1 cellular context compared by ENCODE assay signal in the genomic region with DNA sequence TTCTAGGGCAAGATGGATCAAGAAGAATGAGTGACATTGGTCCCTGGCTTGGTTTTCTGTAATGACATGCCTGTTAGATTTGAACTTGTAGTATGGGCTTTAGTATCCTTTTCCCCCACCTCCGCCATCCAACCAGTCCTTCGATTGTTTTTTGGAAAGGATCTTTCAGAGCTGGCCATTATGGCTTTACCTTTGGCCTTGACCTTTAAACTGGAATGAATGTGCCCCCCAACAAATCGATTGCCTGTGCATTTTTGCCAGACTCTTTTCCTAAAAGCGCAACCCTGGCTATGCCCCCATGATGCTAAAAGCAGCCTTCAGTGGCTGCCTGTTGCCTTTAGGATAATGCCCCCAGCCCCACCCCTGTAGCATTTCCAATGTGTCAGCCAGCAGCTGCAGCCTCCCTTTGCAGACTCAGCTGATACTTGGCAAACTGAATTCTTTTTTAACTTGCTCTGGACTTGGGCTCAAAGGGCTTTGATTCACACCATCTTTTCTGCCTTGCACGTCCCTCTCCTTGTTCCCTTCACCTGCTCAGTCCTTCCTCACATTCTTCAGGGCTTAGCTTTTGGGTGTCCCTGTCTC.
TF ChIP-seq lines count a peak whose summit lies in the region.

No MANE protein-coding gene starts in this region.

TF ChIP-seq in HepG2, 621 proteins besides CTCF, POLR2A, EP300 and RAD21 (continued from another document and continues in another):
- TF ChIP-seq, protein P1, sequence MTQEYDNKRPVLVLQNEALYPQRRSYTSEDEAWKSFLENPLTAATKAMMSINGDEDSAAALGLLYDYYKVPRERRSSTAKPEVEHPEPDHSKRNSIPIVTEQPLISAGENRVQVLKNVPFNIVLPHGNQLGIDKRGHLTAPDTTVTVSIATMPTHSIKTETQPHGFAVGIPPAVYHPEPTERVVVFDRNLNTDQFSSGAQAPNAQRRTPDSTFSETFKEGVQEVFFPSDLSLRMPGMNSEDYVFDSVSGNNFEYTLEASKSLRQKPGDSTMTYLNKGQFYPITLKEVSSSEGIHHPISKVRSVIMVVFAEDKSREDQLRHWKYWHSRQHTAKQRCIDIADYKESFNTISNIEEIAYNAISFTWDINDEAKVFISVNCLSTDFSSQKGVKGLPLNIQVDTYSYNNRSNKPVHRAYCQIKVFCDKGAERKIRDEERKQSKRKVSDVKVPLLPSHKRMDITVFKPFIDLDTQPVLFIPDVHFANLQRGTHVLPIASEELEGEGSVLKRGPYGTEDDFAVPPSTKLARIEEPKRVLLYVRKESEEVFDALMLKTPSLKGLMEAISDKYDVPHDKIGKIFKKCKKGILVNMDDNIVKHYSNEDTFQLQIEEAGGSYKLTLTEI (CRISPR knock-in tag; conservative IDR thresholded peaks at IDR 0.05), result no peak
- TF ChIP-seq ZNF160 (CRISPR knock-in tag; IDR thresholded peaks at IDR 0.05), result no peak
- no peak for TF ChIP-seq ZFAT (CRISPR knock-in tag; conservative IDR thresholded peaks at IDR 0.05)
- TF ChIP-seq PITX1 (CRISPR knock-in tag; IDR thresholded peaks at IDR 0.05), result no peak; the same call in 1 of the 2 replicates
- peak; percentile 16; the same call in 1 of the 2 replicates for TF ChIP-seq ERF (CRISPR knock-in tag; IDR thresholded peaks at IDR 0.05)
- TF ChIP-seq MEIS1 (CRISPR knock-in tag; IDR thresholded peaks at IDR 0.05; ENCODE audit: borderline replicate concordance), result no peak
- peak; percentile 53 for TF ChIP-seq RBFOX2 (IDR thresholded peaks at IDR 0.05; ENCODE audit: low read depth, low read length)
- TF ChIP-seq, protein P2, sequence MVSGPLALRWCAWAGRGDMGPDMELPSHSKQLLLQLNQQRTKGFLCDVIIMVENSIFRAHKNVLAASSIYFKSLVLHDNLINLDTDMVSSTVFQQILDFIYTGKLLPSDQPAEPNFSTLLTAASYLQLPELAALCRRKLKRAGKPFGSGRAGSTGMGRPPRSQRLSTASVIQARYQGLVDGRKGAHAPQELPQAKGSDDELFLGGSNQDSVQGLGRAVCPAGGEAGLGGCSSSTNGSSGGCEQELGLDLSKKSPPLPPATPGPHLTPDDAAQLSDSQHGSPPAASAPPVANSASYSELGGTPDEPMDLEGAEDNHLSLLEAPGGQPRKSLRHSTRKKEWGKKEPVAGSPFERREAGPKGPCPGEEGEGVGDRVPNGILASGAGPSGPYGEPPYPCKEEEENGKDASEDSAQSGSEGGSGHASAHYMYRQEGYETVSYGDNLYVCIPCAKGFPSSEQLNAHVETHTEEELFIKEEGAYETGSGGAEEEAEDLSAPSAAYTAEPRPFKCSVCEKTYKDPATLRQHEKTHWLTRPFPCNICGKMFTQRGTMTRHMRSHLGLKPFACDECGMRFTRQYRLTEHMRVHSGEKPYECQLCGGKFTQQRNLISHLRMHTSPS (CRISPR knock-in tag; IDR thresholded peaks at IDR 0.05; ENCODE audit: low read depth), result no peak
- TF ChIP-seq TEAD3 (CRISPR knock-in tag; optimal IDR thresholded peaks at IDR 0.05; ENCODE audit: borderline replicate concordance), result peak; percentile 73
- TF ChIP-seq ZNF24 (IDR thresholded peaks at IDR 0.05), result peak; percentile 87
- peak; percentile 87 for TF ChIP-seq HNF4A (CRISPR knock-in tag; IDR thresholded peaks at IDR 0.05)
- TF ChIP-seq PPARG (CRISPR knock-in tag; conservative IDR thresholded peaks at IDR 0.05), result peak; percentile 47; the same call in 1 of the 2 replicates
- TF ChIP-seq ZNF652 (CRISPR knock-in tag; IDR thresholded peaks at IDR 0.05; ENCODE audit: borderline replicate concordance, low read depth), result no peak
- TF ChIP-seq POLR2G (IDR thresholded peaks at IDR 0.05; ENCODE audit: low read depth, low read length), result peak; percentile 46; the same call in 1 of the 2 replicates
- TF ChIP-seq, protein P3, sequence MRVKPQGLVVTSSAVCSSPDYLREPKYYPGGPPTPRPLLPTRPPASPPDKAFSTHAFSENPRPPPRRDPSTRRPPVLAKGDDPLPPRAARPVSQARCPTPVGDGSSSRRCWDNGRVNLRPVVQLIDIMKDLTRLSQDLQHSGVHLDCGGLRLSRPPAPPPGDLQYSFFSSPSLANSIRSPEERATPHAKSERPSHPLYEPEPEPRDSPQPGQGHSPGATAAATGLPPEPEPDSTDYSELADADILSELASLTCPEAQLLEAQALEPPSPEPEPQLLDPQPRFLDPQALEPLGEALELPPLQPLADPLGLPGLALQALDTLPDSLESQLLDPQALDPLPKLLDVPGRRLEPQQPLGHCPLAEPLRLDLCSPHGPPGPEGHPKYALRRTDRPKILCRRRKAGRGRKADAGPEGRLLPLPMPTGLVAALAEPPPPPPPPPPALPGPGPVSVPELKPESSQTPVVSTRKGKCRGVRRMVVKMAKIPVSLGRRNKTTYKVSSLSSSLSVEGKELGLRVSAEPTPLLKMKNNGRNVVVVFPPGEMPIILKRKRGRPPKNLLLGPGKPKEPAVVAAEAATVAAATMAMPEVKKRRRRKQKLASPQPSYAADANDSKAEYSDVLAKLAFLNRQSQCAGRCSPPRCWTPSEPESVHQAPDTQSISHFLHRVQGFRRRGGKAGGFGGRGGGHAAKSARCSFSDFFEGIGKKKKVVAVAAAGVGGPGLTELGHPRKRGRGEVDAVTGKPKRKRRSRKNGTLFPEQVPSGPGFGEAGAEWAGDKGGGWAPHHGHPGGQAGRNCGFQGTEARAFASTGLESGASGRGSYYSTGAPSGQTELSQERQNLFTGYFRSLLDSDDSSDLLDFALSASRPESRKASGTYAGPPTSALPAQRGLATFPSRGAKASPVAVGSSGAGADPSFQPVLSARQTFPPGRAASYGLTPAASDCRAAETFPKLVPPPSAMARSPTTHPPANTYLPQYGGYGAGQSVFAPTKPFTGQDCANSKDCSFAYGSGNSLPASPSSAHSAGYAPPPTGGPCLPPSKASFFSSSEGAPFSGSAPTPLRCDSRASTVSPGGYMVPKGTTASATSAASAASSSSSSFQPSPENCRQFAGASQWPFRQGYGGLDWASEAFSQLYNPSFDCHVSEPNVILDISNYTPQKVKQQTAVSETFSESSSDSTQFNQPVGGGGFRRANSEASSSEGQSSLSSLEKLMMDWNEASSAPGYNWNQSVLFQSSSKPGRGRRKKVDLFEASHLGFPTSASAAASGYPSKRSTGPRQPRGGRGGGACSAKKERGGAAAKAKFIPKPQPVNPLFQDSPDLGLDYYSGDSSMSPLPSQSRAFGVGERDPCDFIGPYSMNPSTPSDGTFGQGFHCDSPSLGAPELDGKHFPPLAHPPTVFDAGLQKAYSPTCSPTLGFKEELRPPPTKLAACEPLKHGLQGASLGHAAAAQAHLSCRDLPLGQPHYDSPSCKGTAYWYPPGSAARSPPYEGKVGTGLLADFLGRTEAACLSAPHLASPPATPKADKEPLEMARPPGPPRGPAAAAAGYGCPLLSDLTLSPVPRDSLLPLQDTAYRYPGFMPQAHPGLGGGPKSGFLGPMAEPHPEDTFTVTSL (CRISPR knock-in tag; IDR thresholded peaks at IDR 0.05; ENCODE audit: borderline replicate concordance), result 0 out of 2 replicates have a peak, but pooled peaks have one; percentile 10
- 0 out of 2 replicates have a peak, but pooled peaks have one; percentile 72 for TF ChIP-seq ZBTB7A (CRISPR knock-in tag; IDR thresholded peaks at IDR 0.05)
- TF ChIP-seq NR2F2 (IDR thresholded peaks at IDR 0.05; ENCODE audit: borderline replicate concordance, low read depth), result peak; percentile 65; the same call in 1 of the 2 replicates
- TF ChIP-seq MAZ (IDR thresholded peaks at IDR 0.05; ENCODE audit: borderline replicate concordance, low read depth, low read length), result 0 out of 2 replicates have a peak, but pooled peaks have one; percentile 39
- TF ChIP-seq MAZ (CRISPR knock-in tag; IDR thresholded peaks at IDR 0.05; ENCODE audit: low read depth), result no peak
- 0 out of 2 replicates have a peak, but pooled peaks have one; percentile 35 for TF ChIP-seq POGZ (CRISPR knock-in tag; IDR thresholded peaks at IDR 0.05)
- TF ChIP-seq SAFB2 (CRISPR knock-in tag; IDR thresholded peaks at IDR 0.05; ENCODE audit: borderline replicate concordance, low read depth), result no peak
- no peak for TF ChIP-seq SOX6 (IDR thresholded peaks at IDR 0.05)
- TF ChIP-seq SOX6 (CRISPR knock-in tag; IDR thresholded peaks at IDR 0.05), result peak; percentile 75
- TF ChIP-seq SP5 (CRISPR knock-in tag; IDR thresholded peaks at IDR 0.05; ENCODE audit: borderline replicate concordance, low read depth), result no peak
- TF ChIP-seq ONECUT2 (CRISPR knock-in tag; IDR thresholded peaks at IDR 0.05), result peak; percentile 97
- TF ChIP-seq ZNF781 (CRISPR knock-in tag; IDR thresholded peaks at IDR 0.05; ENCODE audit: borderline replicate concordance, not compliant biosample characterization), result no peak
- TF ChIP-seq, protein P4, sequence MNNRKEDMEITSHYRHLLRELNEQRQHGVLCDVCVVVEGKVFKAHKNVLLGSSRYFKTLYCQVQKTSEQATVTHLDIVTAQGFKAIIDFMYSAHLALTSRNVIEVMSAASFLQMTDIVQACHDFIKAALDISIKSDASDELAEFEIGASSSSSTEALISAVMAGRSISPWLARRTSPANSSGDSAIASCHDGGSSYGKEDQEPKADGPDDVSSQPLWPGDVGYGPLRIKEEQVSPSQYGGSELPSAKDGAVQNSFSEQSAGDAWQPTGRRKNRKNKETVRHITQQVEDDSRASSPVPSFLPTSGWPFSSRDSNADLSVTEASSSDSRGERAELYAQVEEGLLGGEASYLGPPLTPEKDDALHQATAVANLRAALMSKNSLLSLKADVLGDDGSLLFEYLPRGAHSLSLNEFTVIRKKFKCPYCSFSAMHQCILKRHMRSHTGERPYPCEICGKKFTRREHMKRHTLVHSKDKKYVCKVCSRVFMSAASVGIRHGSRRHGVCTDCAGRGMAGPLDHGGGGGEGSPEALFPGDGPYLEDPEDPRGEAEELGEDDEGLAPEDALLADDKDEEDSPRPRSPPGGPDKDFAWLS (CRISPR knock-in tag; IDR thresholded peaks at IDR 0.05; ENCODE audit: borderline replicate concordance), result no peak
- TF ChIP-seq, protein P5, sequence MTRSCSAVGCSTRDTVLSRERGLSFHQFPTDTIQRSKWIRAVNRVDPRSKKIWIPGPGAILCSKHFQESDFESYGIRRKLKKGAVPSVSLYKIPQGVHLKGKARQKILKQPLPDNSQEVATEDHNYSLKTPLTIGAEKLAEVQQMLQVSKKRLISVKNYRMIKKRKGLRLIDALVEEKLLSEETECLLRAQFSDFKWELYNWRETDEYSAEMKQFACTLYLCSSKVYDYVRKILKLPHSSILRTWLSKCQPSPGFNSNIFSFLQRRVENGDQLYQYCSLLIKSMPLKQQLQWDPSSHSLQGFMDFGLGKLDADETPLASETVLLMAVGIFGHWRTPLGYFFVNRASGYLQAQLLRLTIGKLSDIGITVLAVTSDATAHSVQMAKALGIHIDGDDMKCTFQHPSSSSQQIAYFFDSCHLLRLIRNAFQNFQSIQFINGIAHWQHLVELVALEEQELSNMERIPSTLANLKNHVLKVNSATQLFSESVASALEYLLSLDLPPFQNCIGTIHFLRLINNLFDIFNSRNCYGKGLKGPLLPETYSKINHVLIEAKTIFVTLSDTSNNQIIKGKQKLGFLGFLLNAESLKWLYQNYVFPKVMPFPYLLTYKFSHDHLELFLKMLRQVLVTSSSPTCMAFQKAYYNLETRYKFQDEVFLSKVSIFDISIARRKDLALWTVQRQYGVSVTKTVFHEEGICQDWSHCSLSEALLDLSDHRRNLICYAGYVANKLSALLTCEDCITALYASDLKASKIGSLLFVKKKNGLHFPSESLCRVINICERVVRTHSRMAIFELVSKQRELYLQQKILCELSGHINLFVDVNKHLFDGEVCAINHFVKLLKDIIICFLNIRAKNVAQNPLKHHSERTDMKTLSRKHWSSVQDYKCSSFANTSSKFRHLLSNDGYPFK (CRISPR knock-in tag; IDR thresholded peaks at IDR 0.05; ENCODE audit: borderline replicate concordance), result peak; percentile 44; the same call in 1 of the 2 replicates
- TF ChIP-seq MZF1 (CRISPR knock-in tag; IDR thresholded peaks at IDR 0.05; ENCODE audit: borderline replicate concordance), result no peak
- peak; percentile 13; the same call in 1 of the 2 replicates for TF ChIP-seq SAP130 (CRISPR knock-in tag; IDR thresholded peaks at IDR 0.05; ENCODE audit: low read depth)
- 0 out of 2 replicates have a peak, but pooled peaks have one; percentile 48 for TF ChIP-seq ZNF546 (CRISPR knock-in tag; conservative IDR thresholded peaks at IDR 0.05)
- TF ChIP-seq ZEB1 (IDR thresholded peaks at IDR 0.05; ENCODE audit: insufficient replicate concordance, low read depth), result peak; percentile 57
- TF ChIP-seq HNRNPL (IDR thresholded peaks at IDR 0.05; ENCODE audit: low read depth, low read length), result no peak
- 0 out of 2 replicates have a peak, but pooled peaks have one; percentile 40 for TF ChIP-seq DPF2 (CRISPR knock-in tag; IDR thresholded peaks at IDR 0.05; ENCODE audit: borderline replicate concordance, low read depth)
- TF ChIP-seq PAX8 (CRISPR knock-in tag; IDR thresholded peaks at IDR 0.05; ENCODE audit: borderline replicate concordance), result no peak
- TF ChIP-seq RXRB (CRISPR knock-in tag; IDR thresholded peaks at IDR 0.05; ENCODE audit: borderline replicate concordance), result peak; percentile 63
- no peak for TF ChIP-seq ATAD3A (CRISPR knock-in tag; IDR thresholded peaks at IDR 0.05)
- no peak; the same call in 1 of the 2 replicates for TF ChIP-seq SOX13 (IDR thresholded peaks at IDR 0.05)
- peak in 1 of 2 experiments; percentile 33; a peak in 1 of 4 replicates for TF ChIP-seq SOX13 (CRISPR knock-in tag; conservative IDR thresholded peaks at IDR 0.05 in 1 of 2, IDR thresholded peaks at IDR 0.05 in 1 of 2)
- 0 out of 2 replicates have a peak, but pooled peaks have one; percentile 13 for TF ChIP-seq SMC3 (IDR thresholded peaks at IDR 0.05; ENCODE audit: low read length)
- no peak for TF ChIP-seq RFX3 (CRISPR knock-in tag; IDR thresholded peaks at IDR 0.05)
- TF ChIP-seq ZNF619 (CRISPR knock-in tag; IDR thresholded peaks at IDR 0.05), result no peak
- TF ChIP-seq HNF4G (IDR thresholded peaks at IDR 0.05; ENCODE audit: borderline replicate concordance, low read depth, low read length), result peak; percentile 85
- TF ChIP-seq HNF4G (CRISPR knock-in tag; IDR thresholded peaks at IDR 0.05; ENCODE audit: borderline replicate concordance, low read depth), result peak; percentile 62; the same call in 1 of the 2 replicates
- no peak for TF ChIP-seq ZKSCAN8 (CRISPR knock-in tag; IDR thresholded peaks at IDR 0.05; ENCODE audit: borderline replicate concordance)
- TF ChIP-seq, protein P6, sequence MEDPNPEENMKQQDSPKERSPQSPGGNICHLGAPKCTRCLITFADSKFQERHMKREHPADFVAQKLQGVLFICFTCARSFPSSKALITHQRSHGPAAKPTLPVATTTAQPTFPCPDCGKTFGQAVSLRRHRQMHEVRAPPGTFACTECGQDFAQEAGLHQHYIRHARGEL (CRISPR knock-in tag; IDR thresholded peaks at IDR 0.05), result no peak
- TF ChIP-seq NR2C2 (CRISPR knock-in tag; IDR thresholded peaks at IDR 0.05; ENCODE audit: borderline replicate concordance), result peak; percentile 58; the same call in 1 of the 2 replicates
- peak; percentile 64; the same call in 1 of the 2 replicates for TF ChIP-seq NFIC (IDR thresholded peaks at IDR 0.05; ENCODE audit: low read length)
- TF ChIP-seq ZNF264 (CRISPR knock-in tag; IDR thresholded peaks at IDR 0.05), result peak; percentile 50; the same call in 1 of the 2 replicates
- TF ChIP-seq, protein P7, sequence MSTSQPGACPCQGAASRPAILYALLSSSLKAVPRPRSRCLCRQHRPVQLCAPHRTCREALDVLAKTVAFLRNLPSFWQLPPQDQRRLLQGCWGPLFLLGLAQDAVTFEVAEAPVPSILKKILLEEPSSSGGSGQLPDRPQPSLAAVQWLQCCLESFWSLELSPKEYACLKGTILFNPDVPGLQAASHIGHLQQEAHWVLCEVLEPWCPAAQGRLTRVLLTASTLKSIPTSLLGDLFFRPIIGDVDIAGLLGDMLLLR (CRISPR knock-in tag; IDR thresholded peaks at IDR 0.05), result 0 out of 2 replicates have a peak, but pooled peaks have one; percentile 39
- peak; percentile 38; the same call in 1 of the 2 replicates for TF ChIP-seq ZSCAN31 (CRISPR knock-in tag; IDR thresholded peaks at IDR 0.05; ENCODE audit: low read depth)
